Comparison of ENCODE assay signal across 2 cellular contexts in the genomic region with DNA sequence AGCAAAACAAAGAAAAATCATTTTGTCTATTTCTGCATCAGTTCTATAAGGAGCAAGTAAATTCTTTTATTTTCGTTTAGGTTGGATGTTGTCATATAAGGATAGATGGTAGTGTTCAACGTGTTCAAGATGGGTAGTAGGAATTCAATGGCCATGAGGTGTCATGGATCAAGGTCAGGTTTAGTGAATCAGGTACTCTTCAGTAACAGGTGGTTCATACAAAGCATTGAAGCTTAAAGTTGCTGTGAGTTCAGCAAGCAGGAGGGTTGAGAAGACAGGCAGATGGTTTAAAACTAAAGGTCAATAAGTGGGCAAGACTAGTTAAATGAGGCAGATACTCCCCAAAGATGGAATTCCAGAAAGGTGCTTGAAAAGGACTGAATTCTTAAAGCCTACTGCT.
A peak's percentile ranks its signal among the peaks of the same experiment; 100 is the strongest.
TF ChIP-seq lines count a peak whose summit lies in the region.

No MANE protein-coding gene starts in this region.

TF ChIP-seq in HepG2, 621 proteins besides CTCF, POLR2A, EP300 and RAD21:
- TF ChIP-seq TGIF2 (CRISPR knock-in tag; IDR thresholded peaks at IDR 0.05) (no peak), RBM22 (optimal IDR thresholded peaks at IDR 0.05; ENCODE audit: low read length) (peak; percentile 46), ZNF292 (CRISPR knock-in tag; IDR thresholded peaks at IDR 0.05; ENCODE audit: borderline replicate concordance, low read depth) (no peak), ZBTB7A (CRISPR knock-in tag; IDR thresholded peaks at IDR 0.05) (no peak)

TF ChIP-seq in K562, 482 proteins besides CTCF, POLR2A, EP300 and RAD21:
- peak; percentile 57 for TF ChIP-seq WHSC1 (IDR thresholded peaks at IDR 0.05; ENCODE audit: low read length)
- TF ChIP-seq SUPT5H (IDR thresholded peaks at IDR 0.05) = 0 out of 2 replicates have a peak, but pooled peaks have one; percentile 28
- no peak for TF ChIP-seq SAP30 (IDR thresholded peaks at IDR 0.05; ENCODE audit: borderline replicate concordance, insufficient read depth, low read depth, low read length, poor library complexity, severe bottlenecking)
- TF ChIP-seq ZNF224 (CRISPR knock-in tag; IDR thresholded peaks at IDR 0.05) = no peak
